ENCODE assay signal across 10 cellular contexts in genomic region chr19:5762608-5763217, GRCh38. TPM values are rescaled to one million over a fixed set of nuclear protein-coding genes. Genes with fewer than 3 reads are reported as not detected.
"Had no signal": no experiment of that assay in that cellular context is flagged by ENCODE, and none has a peak within 500 bp of the region (broad histone marks: within the 10 kb centered on the region; RNA-seq: fewer than 3 reads in every experiment).

No MANE protein-coding gene starts in this region.

- H3K4me2 ChIP-seq: KMS-11 had no signal

- DNase-seq: GM23248, GOT3, Karpas-422, KBM-7 had no signal

- H3K4me3 ChIP-seq: GM23248, HAP-1 had no signal

- H3K4me1 ChIP-seq: HAP-1 had no signal

- H3K9ac ChIP-seq: GM23248, KMS-11 had no signal

- H3K27ac ChIP-seq: GM23248, KMS-11 had no signal

- FAIRE-seq: H54, HepG2 had no signal

- ATAC-seq: HCT116, HepG2 had no signal

- H3K36me3 ChIP-seq: HAP-1 had no signal

- H2AFZ ChIP-seq: GM23248 had no signal

- H3K9me3 ChIP-seq: HAP-1 had no signal

RNA-seq across cellular contexts. Expression of gene PRR22, which starts 21.8 kb away (rescaled TPM):
- total RNA-seq: GM23248 had no signal

RNA-seq across cellular contexts. Expression of gene NRTN, which starts 42.2 kb away (rescaled TPM):
- total RNA-seq: GM23248, HT-29 had no signal
- polyA plus RNA-seq: GM23248 had no signal

RNA-seq across cellular contexts. Expression of gene CATSPERD, which starts 42.3 kb away (rescaled TPM):
- total RNA-seq: HepG2, HT-29 had no signal
- polyA plus RNA-seq: GM23248 had no signal
